ENCODE assay signal across 8 cellular contexts in genomic region chr2:174337337-174338154, GRCh38. TPM values are rescaled to one million over a fixed set of nuclear protein-coding genes. Genes with fewer than 3 reads are reported as not detected.
DNase-seq lines count a peak whose midpoint lies in the region; ATAC-seq and TF ChIP-seq lines count a peak whose summit lies in the region.

No MANE protein-coding gene starts in this region.

- peak overlapping the region; percentile 58 for H3K4me3 ChIP-seq in HUES6 (ENCODE audit: low read depth, low read length)
- H3K4me3 ChIP-seq in iPS-15b (ENCODE audit: low read depth, low read length) = peak overlapping the region; percentile 55

- H3K27ac ChIP-seq in HUES6 (ENCODE audit: low read depth, low read length) = no peak overlapping the region

- peak overlapping the region; percentile 35 for H3K9ac ChIP-seq in HUES6 (ENCODE audit: low read length)
- H3K9ac ChIP-seq in iPS-15b (ENCODE audit: low read depth, low read length) = no peak overlapping the region

- no peaks in the 10 kb centered on the region for H3K9me3 Mint-ChIP-seq in activated CD4-positive, alpha-beta T cell treated with anti-CD3 and anti-CD28 coated beads for 36 hours (ENCODE audit: low read depth)
- H3K9me3 Mint-ChIP-seq in type B pancreatic cell = no peaks in the 10 kb centered on the region

- peaks cover 98% of the 10 kb centered on the region for H3K27me3 ChIP-seq in HUES6 (ENCODE audit: control insufficient read depth, insufficient read depth, low read length)
- peaks cover 93% of the 10 kb centered on the region for H3K27me3 ChIP-seq in iPS-15b (ENCODE audit: control insufficient read depth, insufficient read depth, low read length)

- peaks cover 40% of the 10 kb centered on the region for H3K4me1 Mint-ChIP-seq in activated CD4-positive, alpha-beta T cell treated with anti-CD3 and anti-CD28 coated beads for 36 hours
- H3K4me1 Mint-ChIP-seq in type B pancreatic cell (ENCODE audit: unreplicated experiment) = peaks cover 25% of the 10 kb centered on the region

- ATAC-seq in activated CD4-positive, alpha-beta T cell treated with anti-CD3 and anti-CD28 coated beads for 36 hours = peak; percentile 22

- H3K27me3 Mint-ChIP-seq in activated CD4-positive, alpha-beta T cell treated with anti-CD3 and anti-CD28 coated beads for 36 hours = peaks cover 57% of the 10 kb centered on the region
- peaks cover 81% of the 10 kb centered on the region for H3K27me3 Mint-ChIP-seq in type B pancreatic cell

- H3K27ac Mint-ChIP-seq in activated CD4-positive, alpha-beta T cell treated with anti-CD3 and anti-CD28 coated beads for 36 hours = no peak overlapping the region
- peak overlapping the region; percentile 45 for H3K27ac Mint-ChIP-seq in type B pancreatic cell

- H3K4me3 Mint-ChIP-seq in activated CD4-positive, alpha-beta T cell treated with anti-CD3 and anti-CD28 coated beads for 36 hours = peak overlapping the region; percentile 63
- peak overlapping the region; percentile 77 for H3K4me3 Mint-ChIP-seq in type B pancreatic cell

- no peak for TF ChIP-seq CTCF in type B pancreatic cell (conservative IDR thresholded peaks at IDR 0.05)

- POLR2A ChIA-PET in activated CD4-positive, alpha-beta T cell treated with anti-CD3 and anti-CD28 coated beads for 36 hours (lab: Charles Lee) = no interaction called here

- peak; percentile 55 for DNase-seq in activated CD4-positive, alpha-beta T cell treated with anti-CD3 and anti-CD28 coated beads for 36 hours
- DNase-seq in activated CD4-positive, alpha-beta T cell treated with anti-CD3 and anti-CD28 coated beads, Interleukin-2, amount 50 U/mL, for 4 hours = no peak
- peak; percentile 58 to 66 for DNase-seq in activated T-cell treated with anti-CD3 and anti-CD28 coated beads, Interleukin-2, amount 50 U/mL, for 48 hours
- no peak for DNase-seq in type B pancreatic cell (ENCODE audit: extremely low spot score, unreplicated experiment)
- no peak for DNase-seq in foreskin melanocyte
- DNase-seq in COLO829 (ENCODE audit: low spot score) = no peak

- H3K9me3 ChIP-seq in HUES6 (ENCODE audit: control insufficient read depth, insufficient read depth, low read depth, low read length) (no peaks in the 10 kb centered on the region), iPS-15b (ENCODE audit: control insufficient read depth, insufficient read depth, low read length) (no peaks in the 10 kb centered on the region)

- no peaks in the 10 kb centered on the region for H3K36me3 Mint-ChIP-seq in activated CD4-positive, alpha-beta T cell treated with anti-CD3 and anti-CD28 coated beads for 36 hours (ENCODE audit: low read depth)
- H3K36me3 Mint-ChIP-seq in type B pancreatic cell = peaks cover 5% of the 10 kb centered on the region

- H3K36me3 ChIP-seq in HUES6 (ENCODE audit: control insufficient read depth, insufficient read depth, low read length) = no peaks in the 10 kb centered on the region
- H3K36me3 ChIP-seq in iPS-15b (ENCODE audit: control insufficient read depth, insufficient read depth, low read length) = no peaks in the 10 kb centered on the region

- intact Hi-C loops in activated CD4-positive, alpha-beta T cell treated with anti-CD3 and anti-CD28 coated beads for 36 hours (cut with DNase I, micrococcal nuclease) = loop anchor here (2.0 to 10.0 kb wide), 5 partner anchors 373 to 1787 kb away; partner anchors contain the start of genes CDCA7 (in 1 of the 2), EVX2 (in 1 of the 2), HOXD8 (in 1 of the 2) and HOXD9 (in 1 of the 2)

- H3K4me1 ChIP-seq in HUES6 (ENCODE audit: control insufficient read depth, insufficient read depth, low read length) (peaks cover 41% of the 10 kb centered on the region), iPS-15b (ENCODE audit: control insufficient read depth, insufficient read depth, low read length) (peaks cover 18% of the 10 kb centered on the region)

- CTCF ChIA-PET in activated CD4-positive, alpha-beta T cell treated with anti-CD3 and anti-CD28 coated beads for 36 hours (lab: Charles Lee) = interaction anchor here (0.9 to 1.2 kb wide), 2 partner anchors 12 to 938 kb away, joined by 3 to 5 read pairs; no protein-coding TSS in a partner anchor

RNA-seq across cellular contexts. Expression of gene SP9, which starts 2.8 kb away (rescaled TPM):
- total RNA-seq in activated CD4-positive, alpha-beta T cell treated with anti-CD3 and anti-CD28 coated beads for 36 hours = not detected
- total RNA-seq in type B pancreatic cell (ENCODE audit: low replicate concordance) = 0.56 TPM in 1 of 2 replicates, not detected in the other

RNA-seq across cellular contexts. Expression of gene SCRN3, which starts 58.0 kb away (rescaled TPM):
- 10 to 100 TPM; 12.7 to 14.1 TPM for total RNA-seq in activated CD4-positive, alpha-beta T cell treated with anti-CD3 and anti-CD28 coated beads for 36 hours
- 23.2 and 25.9 TPM in 2 replicates for total RNA-seq in type B pancreatic cell (ENCODE audit: low replicate concordance)

Comparison
In these comparisons a context has a peak if more than half of its experiments do, and no peak if none do; other contexts are left out.
1. DNase-seq: peak in activated CD4-positive, alpha-beta T cell treated with anti-CD3 and anti-CD28 coated beads for 36 hours (single experiment) and activated T-cell treated with anti-CD3 and anti-CD28 coated beads, Interleukin-2, amount 50 U/mL, for 48 hours (2 of 2); none in activated CD4-positive, alpha-beta T cell treated with anti-CD3 and anti-CD28 coated beads, Interleukin-2, amount 50 U/mL, for 4 hours (0 of 2), type B pancreatic cell (single experiment), foreskin melanocyte (single experiment) and COLO829 (single experiment).